In genomic region chr2:70928366-70928765, GRCh38 we compare ENCODE assay signal across 26 cellular contexts. TPM values are rescaled to one million over a fixed set of nuclear protein-coding genes. Genes with fewer than 3 reads are reported as not detected.
DNase-seq lines count a peak whose midpoint lies in the region; ATAC-seq and TF ChIP-seq lines count a peak whose summit lies in the region.
"Had no signal": no experiment of that assay in that cellular context is flagged by ENCODE, and none has a peak within 500 bp of the region (broad histone marks: within the 10 kb centered on the region; RNA-seq: fewer than 3 reads in every experiment).

No MANE protein-coding gene starts in this region.

- H3K27me3 ChIP-seq in MG63: no peaks in the 10 kb centered on the region
- H3K27me3 ChIP-seq: BE2C had no signal

- TF ChIP-seq CTCF in HEK293 (tag by site-specific recombination; IDR thresholded peaks at IDR 0.05): no peak
- TF ChIP-seq CTCF in coronary artery (IDR thresholded peaks at IDR 0.05): no peak
- no peak for TF ChIP-seq CTCF in type B pancreatic cell (conservative IDR thresholded peaks at IDR 0.05)

- H3K4me3 ChIP-seq in HEK293 (ENCODE audit: low read depth, low read length) (no peak overlapping the region), coronary artery (no peak overlapping the region), MG63 (no peak overlapping the region)
- H3K4me3 ChIP-seq: K562, PC-9 had no signal

- no peak for ATAC-seq in HG03045 (IDR thresholded peaks at IDR 0.05; ENCODE audit: unreplicated experiment)
- ATAC-seq: HCT116, K562 had no signal

- POLR2A ChIA-PET in HEK293 (lab: Yijun Ruan, JAX): interaction anchor here (0.6 kb wide), 1 partner anchor 929 kb away, joined by 4 read pairs; no protein-coding TSS in a partner anchor

- H3K4me1 Mint-ChIP-seq in type B pancreatic cell (ENCODE audit: unreplicated experiment): no peaks in the 10 kb centered on the region
- H3K4me1 Mint-ChIP-seq: CD4-positive, CD25-positive, alpha-beta regulatory T cell had no signal

- H3K27ac ChIP-seq in HEK293 (ENCODE audit: extremely low read depth, low read depth, low read length) (no peak overlapping the region), coronary artery (no peak overlapping the region)
- H3K27ac ChIP-seq: PC-9 had no signal

- H3K36me3 ChIP-seq in HEK293 (ENCODE audit: control insufficient read depth in 2 of 2, insufficient read depth in 1 of 2, low read length in 2 of 2) (peaks cover 0 to 47% of the 10 kb centered on the region in 2 experiments; a peak in 2 of 3 replicates), MG63 (no peaks in the 10 kb centered on the region)
- H3K36me3 ChIP-seq: BE2C had no signal

- DNase-seq in coronary artery (ENCODE audit: low spot score) (peak; percentile 33), mesenteric fat pad (ENCODE audit: low spot score) (peak; percentile 47), type B pancreatic cell (ENCODE audit: extremely low spot score, unreplicated experiment) (peak; percentile 45), AG08396 (ENCODE audit: low spot score) (no peak), MG63 (no peak)
- DNase-seq: BE2C; CD4-positive, CD25-positive, alpha-beta regulatory T cell; DMS153; DND-41; Kasumi-1; MV-4-11; NCI-H1105; NCI-H146; NCI-H2029; NCI-H446 treated with DMSO at 0.1 percent for 48 hours; NCI-H526; NCI-H82; PC-9; Right ventricle myocardium superior; RPMI8226 had no signal

- H3K4me1 ChIP-seq in HEK293 (ENCODE audit: control insufficient read depth, insufficient read depth, low read length): no peaks in the 10 kb centered on the region
- H3K4me1 ChIP-seq: BE2C had no signal

- no peak overlapping the region for H3K27ac Mint-ChIP-seq in type B pancreatic cell
- H3K27ac Mint-ChIP-seq: CD4-positive, CD25-positive, alpha-beta regulatory T cell had no signal

- no peaks in the 10 kb centered on the region for H3K9me3 Mint-ChIP-seq in type B pancreatic cell

- H3K4me3 Mint-ChIP-seq in type B pancreatic cell: no peak overlapping the region
- H3K4me3 Mint-ChIP-seq: CD4-positive, CD25-positive, alpha-beta regulatory T cell had no signal

- CTCF ChIA-PET in HEK293 (lab: Yijun Ruan, JAX): interaction anchor here (0.9 to 2.1 kb wide), 4 partner anchors 8 to 57 kb away, joined by 4 to 7 read pairs (median 4); no protein-coding TSS in a partner anchor

- peaks cover 23% of the 10 kb centered on the region for H3K27me3 Mint-ChIP-seq in type B pancreatic cell
- H3K27me3 Mint-ChIP-seq: CD4-positive, CD25-positive, alpha-beta regulatory T cell had no signal

- peaks cover 6% of the 10 kb centered on the region for H3K36me3 Mint-ChIP-seq in type B pancreatic cell
- H3K36me3 Mint-ChIP-seq: CD4-positive, CD25-positive, alpha-beta regulatory T cell had no signal

- H3K9me3 ChIP-seq in HEK293 (ENCODE audit: control insufficient read depth, insufficient read depth, low read depth, low read length): no peaks in the 10 kb centered on the region
- H3K9me3 ChIP-seq in MG63: no peaks in the 10 kb centered on the region
- H3K9me3 ChIP-seq: BE2C had no signal

TF ChIP-seq in HEK293, 187 proteins besides CTCF, POLR2A, EP300 and RAD21:
- TF ChIP-seq ZFHX2 (tag by site-specific recombination; conservative IDR thresholded peaks at IDR 0.05) (0 out of 2 replicates have a peak, but pooled peaks have one; percentile 21), KLF1 (tag by site-specific recombination; IDR thresholded peaks at IDR 0.05) (peak; percentile 80), ZNF175 (tag by site-specific recombination; IDR thresholded peaks at IDR 0.05) (no peak), YY2 (tag by site-specific recombination; IDR thresholded peaks at IDR 0.05) (no peak), ZNF157 (tag by site-specific recombination; IDR thresholded peaks at IDR 0.05) (no peak), ZXDB (tag by site-specific recombination; IDR thresholded peaks at IDR 0.05) (no peak), ZNF324 (tag by site-specific recombination; IDR thresholded peaks at IDR 0.05) (no peak), ZNF510 (tag by site-specific recombination; IDR thresholded peaks at IDR 0.05; ENCODE audit: insufficient replicate concordance) (no peak), HOXA7 (CRISPR knock-in tag; IDR thresholded peaks at IDR 0.05; ENCODE audit: borderline replicate concordance) (no peak), KLF10 (tag by site-specific recombination; IDR thresholded peaks at IDR 0.05) (no peak)

RNA-seq across cellular contexts. Expression of gene ATP6V1B1, which starts 7.3 kb away (rescaled TPM):
- total RNA-seq in mesenteric fat pad: 2.4 TPM
- 6.3 and 8.6 TPM in 2 replicates for total RNA-seq in type B pancreatic cell (ENCODE audit: low replicate concordance)
- total RNA-seq in MG63 (2014; rRNA removed; shearing (Covaris generic); ENCODE audit: low replicate concordance): not detected in 2 replicates
- total RNA-seq: CD4-positive, CD25-positive, alpha-beta regulatory T cell; H1; K562 had no signal

RNA-seq across cellular contexts. Expression of gene VAX2, which starts 28.0 kb away (rescaled TPM):
- total RNA-seq in mesenteric fat pad: 2.0 TPM
- 1.2 and 1.3 TPM in 2 replicates for total RNA-seq in type B pancreatic cell (ENCODE audit: low replicate concordance)
- 1.9 TPM in 1 of 2 replicates, not detected in the other for total RNA-seq in MG63 (2014; rRNA removed; shearing (Covaris generic); ENCODE audit: low replicate concordance)
- total RNA-seq: CD4-positive, CD25-positive, alpha-beta regulatory T cell; H1; K562; PC-9 had no signal

RNA-seq across cellular contexts. Expression of gene ANKRD53, which starts 50.1 kb away (rescaled TPM):
- 17.6 TPM for total RNA-seq in mesenteric fat pad
- total RNA-seq in type B pancreatic cell (ENCODE audit: low replicate concordance): 0.55 and 0.72 TPM in 2 replicates
- total RNA-seq in MG63 (2014; rRNA removed; shearing (Covaris generic); ENCODE audit: low replicate concordance): not detected in 2 replicates
- total RNA-seq: PC-9, SK-MEL-5 had no signal

Comparison
In these comparisons a context has a peak if more than half of its experiments do, and no peak if none do; other contexts are left out.
1. DNase-seq: peak in coronary artery (single experiment), mesenteric fat pad (single experiment) and type B pancreatic cell (single experiment); none in AG08396 (single experiment) and MG63 (single experiment).
2. RNA of gene ANKRD53, which starts 50.1 kb away (total RNA-seq): 17.6 TPM in mesenteric fat pad (single experiment); 0.55 to 0.72 TPM in type B pancreatic cell and not detected in MG63; every median in the first group is over 10 times any median in the second.